8 cellular contexts compared by ENCODE assay signal in genomic region chr14:68285421-68286179, GRCh38.
DNase-seq lines count a peak whose midpoint lies in the region; ATAC-seq, FAIRE-seq and TF ChIP-seq lines count a peak whose summit lies in the region.

No MANE protein-coding gene starts in this region.

- intact Hi-C loops in OCI-LY7 (cut with micrococcal nuclease; ENCODE audit: unreplicated experiment): no loop called here

- no peaks in the 10 kb centered on the region for H3K36me3 ChIP-seq in OCI-LY7 (ENCODE audit: insufficient read depth, low read length)

- no peaks in the 10 kb centered on the region for H3K79me2 ChIP-seq in OCI-LY7 (ENCODE audit: insufficient read depth, low read depth, low read length)

- peak overlapping the region; percentile 80 for H3K4me2 ChIP-seq in OCI-LY7 (ENCODE audit: low read length)

- ATAC-seq in HG02852 (IDR thresholded peaks at IDR 0.05; ENCODE audit: unreplicated experiment): no peak

- FAIRE-seq in GM12891 (lab: Jason Lieb, UNC): no peak

- DNase-seq in GM12891 (ENCODE audit: insufficient read length, low spot score) (no peak), OCI-LY7 (ENCODE audit: low spot score) (peak; percentile 79), inferior parietal cortex (ENCODE audit: extremely low spot score) (no peak), putamen (ENCODE audit: low spot score) (no peak), T1000 (lab: John Stamatoyannopoulos, UW) (no peak)
- DNase-seq in activated naive CD8-positive, alpha-beta T cell treated with anti-CD3 and anti-CD28 coated beads for 36 hours: peak; percentile 80
- peak; percentile 45 to 62 for DNase-seq in stimulated activated CD4-positive, alpha-beta T cell treated with anti-CD3 and anti-CD28 coated beads, Interleukin-15, amount 100 ng/mL, for 48 hours (ENCODE audit: low read depth in 2 of 2)

- POLR2A ChIA-PET in OCI-LY7 (lab: Charles Lee): interaction anchor here (0.5 to 6.2 kb wide), 14 partner anchors 8 to 228 kb away, joined by 3 to 58 read pairs (median 5); no protein-coding TSS in a partner anchor

- peak overlapping the region; percentile 3 for H3K4me3 Mint-ChIP-seq in activated naive CD8-positive, alpha-beta T cell treated with anti-CD3 and anti-CD28 coated beads for 36 hours

- BruUV-seq in OCI-LY7 (replicated peaks; lab: Mats Ljungman, UMichigan): no TSS peak

- peak overlapping the region; percentile 91 for H3K27ac Mint-ChIP-seq in activated naive CD8-positive, alpha-beta T cell treated with anti-CD3 and anti-CD28 coated beads for 36 hours

- H3K27me3 Mint-ChIP-seq in activated naive CD8-positive, alpha-beta T cell treated with anti-CD3 and anti-CD28 coated beads for 36 hours: no peaks in the 10 kb centered on the region

- H3K9me3 ChIP-seq in OCI-LY7 (ENCODE audit: low read length): no peaks in the 10 kb centered on the region

- H3K9me2 ChIP-seq in OCI-LY7 (ENCODE audit: insufficient read depth, low read length): no peaks in the 10 kb centered on the region

- H3K27ac ChIP-seq in OCI-LY7 (ENCODE audit: low read depth, low read length, poor library complexity, severe bottlenecking): peak overlapping the region; percentile 92

- peaks cover 71% of the 10 kb centered on the region for H3K4me1 Mint-ChIP-seq in activated naive CD8-positive, alpha-beta T cell treated with anti-CD3 and anti-CD28 coated beads for 36 hours

- peaks cover 13% of the 10 kb centered on the region for H3K36me3 Mint-ChIP-seq in activated naive CD8-positive, alpha-beta T cell treated with anti-CD3 and anti-CD28 coated beads for 36 hours

- no peaks in the 10 kb centered on the region for H4K20me1 ChIP-seq in OCI-LY7 (ENCODE audit: insufficient read depth, low read length)

- peaks cover 81% of the 10 kb centered on the region for H3K4me1 ChIP-seq in OCI-LY7 (ENCODE audit: insufficient read depth, low read length, poor library complexity, severe bottlenecking)

- H3K9me3 Mint-ChIP-seq in activated naive CD8-positive, alpha-beta T cell treated with anti-CD3 and anti-CD28 coated beads for 36 hours: peaks cover 5% of the 10 kb centered on the region

- H3K4me3 ChIP-seq in OCI-LY7 (ENCODE audit: low read depth, low read length, poor library complexity, severe bottlenecking): peak overlapping the region; percentile 25

- CTCF ChIA-PET in OCI-LY7 (lab: Charles Lee; ENCODE audit: unreplicated experiment): interaction anchor here (1.1 kb wide), 1 partner anchor 14 kb away, joined by 3 read pairs; no protein-coding TSS in a partner anchor

- H2AFZ ChIP-seq in OCI-LY7 (ENCODE audit: low read length): peak overlapping the region; percentile 31; the same call in 1 of the 2 replicates

- TF ChIP-seq POLR2A in GM12891 (IDR thresholded peaks at IDR 0.05; ENCODE audit: low read depth, low read length): peak; percentile 67

- TF ChIP-seq CTCF in OCI-LY7 (conservative IDR thresholded peaks at IDR 0.05; ENCODE audit: low read length): no peak

TF ChIP-seq in GM12891, 5 proteins besides CTCF, POLR2A, EP300 and RAD21:
- TF ChIP-seq TAF1 (IDR thresholded peaks at IDR 0.05; ENCODE audit: low read depth, low read length) (peak; percentile 65; the same call in 1 of the 2 replicates), PAX5 (IDR thresholded peaks at IDR 0.05; ENCODE audit: insufficient read depth, low read length, severe bottlenecking) (no peak), POLR2AphosphoS5 (IDR thresholded peaks at IDR 0.05; ENCODE audit: low read depth, low read length) (0 out of 2 replicates have a peak, but pooled peaks have one; percentile 43), POU2F2 (IDR thresholded peaks at IDR 0.05; ENCODE audit: low read depth, low read length) (peak; percentile 83; the same call in 1 of the 2 replicates)
TF ChIP-seq in GM12891: peak in this region for 3.

Comparison
In these comparisons a context has a peak if more than half of its experiments do, and no peak if none do; other contexts are left out.
1. DNase-seq: peak in OCI-LY7 (single experiment), activated naive CD8-positive, alpha-beta T cell treated with anti-CD3 and anti-CD28 coated beads for 36 hours (single experiment) and stimulated activated CD4-positive, alpha-beta T cell treated with anti-CD3 and anti-CD28 coated beads, Interleukin-15, amount 100 ng/mL, for 48 hours (2 of 2); none in GM12891 (single experiment), inferior parietal cortex (single experiment), putamen (single experiment) and T1000 (single experiment).